Comparison of ENCODE assay signal across 1 cellular context in genomic region chr19:36514012-36514612, GRCh38.
TF ChIP-seq lines count a peak whose summit lies in the region.

No MANE protein-coding gene starts in this region.

TF ChIP-seq in A549, 52 proteins besides CTCF, POLR2A, EP300 and RAD21 (continued from another document):
- TF ChIP-seq ATOH8 (CRISPR knock-in tag; IDR thresholded peaks at IDR 0.05; ENCODE audit: low read depth) (no peak), RFX5 (IDR thresholded peaks at IDR 0.05) (no peak)
